In genomic region chr12:109553929-109554500, GRCh38 we compare ENCODE assay signal across 23 cellular contexts.
"Had no signal": no experiment of that assay in that cellular context is flagged by ENCODE, and none has a peak within 500 bp of the region (broad histone marks: within the 10 kb centered on the region; RNA-seq: fewer than 3 reads in every experiment).

No MANE protein-coding gene starts in this region.

- H3K27ac ChIP-seq: colonic mucosa, epithelial cell of prostate, left lung, prostate gland, right atrium auricular region, upper lobe of right lung had no signal

- H3K27ac Mint-ChIP-seq: activated CD4-positive, alpha-beta T cell treated with anti-CD3 and anti-CD28 coated beads, Interleukin-2, amount 10 ng/mL, durations not matched to agents 24 days and 14 days; activated CD8-positive, alpha-beta T cell treated with anti-CD3 and anti-CD28 coated beads, Interleukin-2, amount 10 ng/mL, durations not matched to agents 7 days and 5 days; activated T-cell treated with anti-CD3 and anti-CD28 coated beads, Interleukin-2, amount 50 U/mL, for 24 hours; activated T-helper 2 cell treated with anti-CD3 and anti-CD28 coated beads, Interferon-gamma antibody, Interleukin-2, Interleukin-4, amounts not matched to agents 10 μg/mL and 5 μg/mL and 100 μg/mL, durations not matched to agents 14 hours and 24 hours and 36 hours; nephron had no signal

- H3K27me3 ChIP-seq: right atrium auricular region had no signal

- H3K4me3 ChIP-seq: colonic mucosa, left lung, prostate gland, right atrium auricular region, upper lobe of right lung had no signal

- H3K9me3 Mint-ChIP-seq: activated CD4-positive, alpha-beta T cell treated with anti-CD3 and anti-CD28 coated beads, Interleukin-2, amount 10 ng/mL, durations not matched to agents 24 days and 14 days; activated T-cell treated with anti-CD3 and anti-CD28 coated beads, Interleukin-2, amount 50 U/mL, for 24 hours; activated T-helper 2 cell treated with anti-CD3 and anti-CD28 coated beads, Interferon-gamma antibody, Interleukin-2, Interleukin-4, amounts not matched to agents 10 μg/mL and 5 μg/mL and 100 μg/mL, durations not matched to agents 14 hours and 24 hours and 36 hours; brain; endodermal cell; nephron had no signal

- H3K36me3 ChIP-seq: colonic mucosa, prostate gland, right atrium auricular region, upper lobe of right lung had no signal

- H3K4me1 ChIP-seq: left lung, prostate gland, right atrium auricular region, upper lobe of right lung had no signal

- H3K9me3 ChIP-seq: colonic mucosa, left lung, prostate gland, right atrium auricular region, upper lobe of right lung had no signal

- H3K27me3 Mint-ChIP-seq: brain had no signal

- DNase-seq: activated CD4-positive, alpha-beta T cell treated with anti-CD3 and anti-CD28 coated beads, Interleukin-2, amount 10 ng/mL, durations not matched to agents 24 days and 14 days; activated CD8-positive, alpha-beta T cell treated with anti-CD3 and anti-CD28 coated beads, Interleukin-2, amount 10 ng/mL, durations not matched to agents 7 days and 5 days; activated naive CD4-positive, alpha-beta T cell treated with Interleukin-2 at 50 U/mL for 16 hours; activated T-cell treated with anti-CD3 and anti-CD28 coated beads, Interleukin-2, amount 50 U/mL, for 24 hours; central memory CD4-positive, alpha-beta T cell; colonic mucosa; endodermal cell; head of caudate nucleus; kidney; left lung; midbrain; stimulated activated CD4-positive, alpha-beta T cell treated with anti-CD3 and anti-CD28 coated beads, Interleukin-12 subunit alpha, Interleukin-12 subunit beta, amount 100 ng/mL, for 4 hours; stimulated activated CD4-positive, alpha-beta T cell treated with anti-CD3 and anti-CD28 coated beads, Interleukin-1b, Interleukin-23, amount 100 ng/mL, for 48 hours; stimulated activated CD8-positive, alpha-beta memory T cell treated with anti-CD3 and anti-CD28 coated beads, Interleukin-4, amount 100 ng/mL, for 48 hours; stimulated activated naive CD4-positive, alpha-beta T cell; upper lobe of right lung had no signal

- H3K4me3 Mint-ChIP-seq: activated CD4-positive, alpha-beta T cell treated with anti-CD3 and anti-CD28 coated beads, Interleukin-2, amount 10 ng/mL, durations not matched to agents 24 days and 14 days; activated CD8-positive, alpha-beta T cell treated with anti-CD3 and anti-CD28 coated beads, Interleukin-2, amount 10 ng/mL, durations not matched to agents 7 days and 5 days; activated T-cell treated with anti-CD3 and anti-CD28 coated beads, Interleukin-2, amount 50 U/mL, for 24 hours; brain; endodermal cell; nephron had no signal

- ATAC-seq: activated CD8-positive, alpha-beta T cell treated with anti-CD3 and anti-CD28 coated beads, Interleukin-2, amount 10 ng/mL, durations not matched to agents 7 days and 5 days; left lung; upper lobe of right lung had no signal

- FAIRE-seq: frontal cortex, kidney had no signal

- H3K4me1 Mint-ChIP-seq: endodermal cell had no signal
